Comparison of ENCODE assay signal across 1 cellular context in the genomic region with DNA sequence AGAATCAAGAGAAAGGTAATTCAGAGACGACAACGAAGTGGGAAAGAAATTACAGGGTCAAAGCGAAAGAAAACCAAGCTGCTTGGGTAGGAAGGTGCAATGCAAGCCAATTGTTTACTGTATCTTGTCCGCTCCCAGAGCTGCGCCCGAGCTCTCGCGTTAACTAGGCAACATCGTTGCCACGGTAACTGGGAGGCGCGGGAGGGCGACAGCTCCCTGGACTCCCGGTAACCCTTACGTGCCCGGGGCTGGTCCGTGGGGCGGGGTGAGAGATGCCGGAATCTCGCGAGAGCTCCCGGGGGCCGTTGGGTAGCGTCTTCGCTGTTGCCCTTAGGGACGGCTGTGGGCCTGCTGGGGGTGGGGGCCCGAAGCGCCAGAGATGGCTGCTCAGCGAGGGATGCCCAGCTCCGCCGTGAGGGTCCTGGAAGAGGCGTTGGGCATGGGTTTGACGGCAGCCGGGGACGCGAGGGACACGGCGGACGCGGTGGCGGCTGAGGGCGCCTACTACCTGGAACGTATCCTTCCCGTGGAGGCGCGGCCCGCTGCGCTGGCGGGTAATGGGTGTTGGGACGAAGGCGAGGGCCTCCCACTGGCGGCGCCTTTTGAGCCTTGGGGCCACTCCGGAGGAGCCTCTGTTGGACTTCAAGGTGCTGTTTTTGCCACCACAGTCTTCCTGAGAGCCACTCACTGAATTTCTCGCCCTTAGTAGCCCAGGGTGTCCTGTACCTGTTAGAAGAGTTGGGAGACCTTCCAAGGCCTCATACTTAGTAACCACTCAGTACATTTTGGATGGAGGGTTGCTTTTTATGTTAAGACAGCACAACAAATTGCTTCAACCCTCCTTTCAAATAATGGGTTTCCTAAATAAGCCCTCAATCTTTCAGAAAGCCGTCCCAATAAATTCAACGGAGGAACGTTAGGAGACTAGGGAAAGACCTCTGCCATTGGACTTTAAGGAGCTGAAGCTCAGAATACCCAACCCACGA.
A peak's percentile ranks its signal among the peaks of the same experiment; 100 is the strongest.
TF ChIP-seq lines count a peak whose summit lies in the region.

A gene (plus strand): TSS at position 360 of the 986 bp plus-strand sequence.

TF ChIP-seq in H1, 55 proteins besides CTCF, POLR2A, EP300 and RAD21 (continued from another document):
- TF ChIP-seq, protein P1, sequence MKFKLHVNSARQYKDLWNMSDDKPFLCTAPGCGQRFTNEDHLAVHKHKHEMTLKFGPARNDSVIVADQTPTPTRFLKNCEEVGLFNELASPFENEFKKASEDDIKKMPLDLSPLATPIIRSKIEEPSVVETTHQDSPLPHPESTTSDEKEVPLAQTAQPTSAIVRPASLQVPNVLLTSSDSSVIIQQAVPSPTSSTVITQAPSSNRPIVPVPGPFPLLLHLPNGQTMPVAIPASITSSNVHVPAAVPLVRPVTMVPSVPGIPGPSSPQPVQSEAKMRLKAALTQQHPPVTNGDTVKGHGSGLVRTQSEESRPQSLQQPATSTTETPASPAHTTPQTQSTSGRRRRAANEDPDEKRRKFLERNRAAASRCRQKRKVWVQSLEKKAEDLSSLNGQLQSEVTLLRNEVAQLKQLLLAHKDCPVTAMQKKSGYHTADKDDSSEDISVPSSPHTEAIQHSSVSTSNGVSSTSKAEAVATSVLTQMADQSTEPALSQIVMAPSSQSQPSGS (IDR thresholded peaks at IDR 0.05; ENCODE audit: low read length) = 0 out of 2 replicates have a peak, but pooled peaks have one; percentile 33
- peak; percentile 99 for TF ChIP-seq CHD2 (IDR thresholded peaks at IDR 0.05; ENCODE audit: low read length)
- no peak for TF ChIP-seq JUND (IDR thresholded peaks at IDR 0.05; ENCODE audit: low read length)
- TF ChIP-seq, protein P2, sequence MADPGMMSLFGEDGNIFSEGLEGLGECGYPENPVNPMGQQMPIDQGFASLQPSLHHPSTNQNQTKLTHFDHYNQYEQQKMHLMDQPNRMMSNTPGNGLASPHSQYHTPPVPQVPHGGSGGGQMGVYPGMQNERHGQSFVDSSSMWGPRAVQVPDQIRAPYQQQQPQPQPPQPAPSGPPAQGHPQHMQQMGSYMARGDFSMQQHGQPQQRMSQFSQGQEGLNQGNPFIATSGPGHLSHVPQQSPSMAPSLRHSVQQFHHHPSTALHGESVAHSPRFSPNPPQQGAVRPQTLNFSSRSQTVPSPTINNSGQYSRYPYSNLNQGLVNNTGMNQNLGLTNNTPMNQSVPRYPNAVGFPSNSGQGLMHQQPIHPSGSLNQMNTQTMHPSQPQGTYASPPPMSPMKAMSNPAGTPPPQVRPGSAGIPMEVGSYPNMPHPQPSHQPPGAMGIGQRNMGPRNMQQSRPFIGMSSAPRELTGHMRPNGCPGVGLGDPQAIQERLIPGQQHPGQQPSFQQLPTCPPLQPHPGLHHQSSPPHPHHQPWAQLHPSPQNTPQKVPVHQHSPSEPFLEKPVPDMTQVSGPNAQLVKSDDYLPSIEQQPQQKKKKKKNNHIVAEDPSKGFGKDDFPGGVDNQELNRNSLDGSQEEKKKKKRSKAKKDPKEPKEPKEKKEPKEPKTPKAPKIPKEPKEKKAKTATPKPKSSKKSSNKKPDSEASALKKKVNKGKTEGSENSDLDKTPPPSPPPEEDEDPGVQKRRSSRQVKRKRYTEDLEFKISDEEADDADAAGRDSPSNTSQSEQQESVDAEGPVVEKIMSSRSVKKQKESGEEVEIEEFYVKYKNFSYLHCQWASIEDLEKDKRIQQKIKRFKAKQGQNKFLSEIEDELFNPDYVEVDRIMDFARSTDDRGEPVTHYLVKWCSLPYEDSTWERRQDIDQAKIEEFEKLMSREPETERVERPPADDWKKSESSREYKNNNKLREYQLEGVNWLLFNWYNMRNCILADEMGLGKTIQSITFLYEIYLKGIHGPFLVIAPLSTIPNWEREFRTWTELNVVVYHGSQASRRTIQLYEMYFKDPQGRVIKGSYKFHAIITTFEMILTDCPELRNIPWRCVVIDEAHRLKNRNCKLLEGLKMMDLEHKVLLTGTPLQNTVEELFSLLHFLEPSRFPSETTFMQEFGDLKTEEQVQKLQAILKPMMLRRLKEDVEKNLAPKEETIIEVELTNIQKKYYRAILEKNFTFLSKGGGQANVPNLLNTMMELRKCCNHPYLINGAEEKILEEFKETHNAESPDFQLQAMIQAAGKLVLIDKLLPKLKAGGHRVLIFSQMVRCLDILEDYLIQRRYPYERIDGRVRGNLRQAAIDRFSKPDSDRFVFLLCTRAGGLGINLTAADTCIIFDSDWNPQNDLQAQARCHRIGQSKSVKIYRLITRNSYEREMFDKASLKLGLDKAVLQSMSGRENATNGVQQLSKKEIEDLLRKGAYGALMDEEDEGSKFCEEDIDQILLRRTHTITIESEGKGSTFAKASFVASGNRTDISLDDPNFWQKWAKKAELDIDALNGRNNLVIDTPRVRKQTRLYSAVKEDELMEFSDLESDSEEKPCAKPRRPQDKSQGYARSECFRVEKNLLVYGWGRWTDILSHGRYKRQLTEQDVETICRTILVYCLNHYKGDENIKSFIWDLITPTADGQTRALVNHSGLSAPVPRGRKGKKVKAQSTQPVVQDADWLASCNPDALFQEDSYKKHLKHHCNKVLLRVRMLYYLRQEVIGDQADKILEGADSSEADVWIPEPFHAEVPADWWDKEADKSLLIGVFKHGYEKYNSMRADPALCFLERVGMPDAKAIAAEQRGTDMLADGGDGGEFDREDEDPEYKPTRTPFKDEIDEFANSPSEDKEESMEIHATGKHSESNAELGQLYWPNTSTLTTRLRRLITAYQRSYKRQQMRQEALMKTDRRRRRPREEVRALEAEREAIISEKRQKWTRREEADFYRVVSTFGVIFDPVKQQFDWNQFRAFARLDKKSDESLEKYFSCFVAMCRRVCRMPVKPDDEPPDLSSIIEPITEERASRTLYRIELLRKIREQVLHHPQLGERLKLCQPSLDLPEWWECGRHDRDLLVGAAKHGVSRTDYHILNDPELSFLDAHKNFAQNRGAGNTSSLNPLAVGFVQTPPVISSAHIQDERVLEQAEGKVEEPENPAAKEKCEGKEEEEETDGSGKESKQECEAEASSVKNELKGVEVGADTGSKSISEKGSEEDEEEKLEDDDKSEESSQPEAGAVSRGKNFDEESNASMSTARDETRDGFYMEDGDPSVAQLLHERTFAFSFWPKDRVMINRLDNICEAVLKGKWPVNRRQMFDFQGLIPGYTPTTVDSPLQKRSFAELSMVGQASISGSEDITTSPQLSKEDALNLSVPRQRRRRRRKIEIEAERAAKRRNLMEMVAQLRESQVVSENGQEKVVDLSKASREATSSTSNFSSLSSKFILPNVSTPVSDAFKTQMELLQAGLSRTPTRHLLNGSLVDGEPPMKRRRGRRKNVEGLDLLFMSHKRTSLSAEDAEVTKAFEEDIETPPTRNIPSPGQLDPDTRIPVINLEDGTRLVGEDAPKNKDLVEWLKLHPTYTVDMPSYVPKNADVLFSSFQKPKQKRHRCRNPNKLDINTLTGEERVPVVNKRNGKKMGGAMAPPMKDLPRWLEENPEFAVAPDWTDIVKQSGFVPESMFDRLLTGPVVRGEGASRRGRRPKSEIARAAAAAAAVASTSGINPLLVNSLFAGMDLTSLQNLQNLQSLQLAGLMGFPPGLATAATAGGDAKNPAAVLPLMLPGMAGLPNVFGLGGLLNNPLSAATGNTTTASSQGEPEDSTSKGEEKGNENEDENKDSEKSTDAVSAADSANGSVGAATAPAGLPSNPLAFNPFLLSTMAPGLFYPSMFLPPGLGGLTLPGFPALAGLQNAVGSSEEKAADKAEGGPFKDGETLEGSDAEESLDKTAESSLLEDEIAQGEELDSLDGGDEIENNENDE (IDR thresholded peaks at IDR 0.05; ENCODE audit: insufficient replicate concordance, low read length) = no peak
- TF ChIP-seq TAF1 (IDR thresholded peaks at IDR 0.05; ENCODE audit: low read depth, low read length) = peak; percentile 84
- TF ChIP-seq FOSL1 (IDR thresholded peaks at IDR 0.05; ENCODE audit: insufficient read depth, low read depth, low read length) = no peak
- no peak for TF ChIP-seq GTF2F1 (IDR thresholded peaks at IDR 0.05; ENCODE audit: borderline replicate concordance, low read depth, low read length)
- TF ChIP-seq EGR1 (IDR thresholded peaks at IDR 0.05; ENCODE audit: borderline replicate concordance, low read depth, low read length) = no peak
- TF ChIP-seq, protein P3, sequence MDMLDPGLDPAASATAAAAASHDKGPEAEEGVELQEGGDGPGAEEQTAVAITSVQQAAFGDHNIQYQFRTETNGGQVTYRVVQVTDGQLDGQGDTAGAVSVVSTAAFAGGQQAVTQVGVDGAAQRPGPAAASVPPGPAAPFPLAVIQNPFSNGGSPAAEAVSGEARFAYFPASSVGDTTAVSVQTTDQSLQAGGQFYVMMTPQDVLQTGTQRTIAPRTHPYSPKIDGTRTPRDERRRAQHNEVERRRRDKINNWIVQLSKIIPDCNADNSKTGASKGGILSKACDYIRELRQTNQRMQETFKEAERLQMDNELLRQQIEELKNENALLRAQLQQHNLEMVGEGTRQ (IDR thresholded peaks at IDR 0.05; ENCODE audit: low read length) = no peak
- no peak for TF ChIP-seq CBX8 (IDR thresholded peaks at IDR 0.05; ENCODE audit: borderline replicate concordance, low read depth, low read length)
- TF ChIP-seq ASH2L (IDR thresholded peaks at IDR 0.05; ENCODE audit: low read length) = peak; percentile 96
- TF ChIP-seq YY1 (IDR thresholded peaks at IDR 0.05; ENCODE audit: low read depth, low read length) = 0 out of 2 replicates have a peak, but pooled peaks have one; percentile 67
- no peak for TF ChIP-seq RNF2 (IDR thresholded peaks at IDR 0.05; ENCODE audit: borderline replicate concordance, low read depth, low read length, missing control alignments, poor library complexity, severe bottlenecking)
- TF ChIP-seq, protein P4, sequence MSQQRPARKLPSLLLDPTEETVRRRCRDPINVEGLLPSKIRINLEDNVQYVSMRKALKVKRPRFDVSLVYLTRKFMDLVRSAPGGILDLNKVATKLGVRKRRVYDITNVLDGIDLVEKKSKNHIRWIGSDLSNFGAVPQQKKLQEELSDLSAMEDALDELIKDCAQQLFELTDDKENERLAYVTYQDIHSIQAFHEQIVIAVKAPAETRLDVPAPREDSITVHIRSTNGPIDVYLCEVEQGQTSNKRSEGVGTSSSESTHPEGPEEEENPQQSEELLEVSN (IDR thresholded peaks at IDR 0.05) = 0 out of 2 replicates have a peak, but pooled peaks have one; percentile 32
- peak; percentile 84 for TF ChIP-seq KDM4A (IDR thresholded peaks at IDR 0.05; ENCODE audit: low read depth, low read length, severe bottlenecking)
- no peak for TF ChIP-seq JUN (IDR thresholded peaks at IDR 0.05; ENCODE audit: low read depth, low read length)
- TF ChIP-seq TEAD4 (IDR thresholded peaks at IDR 0.05; ENCODE audit: low read depth, low read length) = no peak
- TF ChIP-seq ZNF274 (IDR thresholded peaks at IDR 0.05; ENCODE audit: borderline replicate concordance, extremely low read depth, low read length) = no peak
- peak; percentile 40 for TF ChIP-seq CREB1 (IDR thresholded peaks at IDR 0.05)
- no peak for TF ChIP-seq GABPA (IDR thresholded peaks at IDR 0.05; ENCODE audit: borderline replicate concordance, insufficient read depth, low read length)
- TF ChIP-seq BRCA1 (IDR thresholded peaks at IDR 0.05; ENCODE audit: low read depth, low read length) = peak; percentile 93
- TF ChIP-seq CTBP2 (IDR thresholded peaks at IDR 0.05; ENCODE audit: borderline replicate concordance, insufficient read depth, insufficient read length, low read length) = no peak
- TF ChIP-seq EZH2 (IDR thresholded peaks at IDR 0.05; ENCODE audit: low read depth, low read length, severe bottlenecking) = no peak
- peak; percentile 81 for TF ChIP-seq RBBP5 (IDR thresholded peaks at IDR 0.05; ENCODE audit: borderline replicate concordance, low read depth, low read length)
- TF ChIP-seq SP4 (IDR thresholded peaks at IDR 0.05; ENCODE audit: low read length) = 0 out of 2 replicates have a peak, but pooled peaks have one; percentile 25
- peak; percentile 79 for TF ChIP-seq POLR2AphosphoS5 (IDR thresholded peaks at IDR 0.05; ENCODE audit: low read depth, low read length)
- TF ChIP-seq, protein P5, sequence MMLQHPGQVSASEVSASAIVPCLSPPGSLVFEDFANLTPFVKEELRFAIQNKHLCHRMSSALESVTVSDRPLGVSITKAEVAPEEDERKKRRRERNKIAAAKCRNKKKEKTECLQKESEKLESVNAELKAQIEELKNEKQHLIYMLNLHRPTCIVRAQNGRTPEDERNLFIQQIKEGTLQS (IDR thresholded peaks at IDR 0.05; ENCODE audit: insufficient read depth, low read depth, low read length) = no peak
- TF ChIP-seq SP2 (IDR thresholded peaks at IDR 0.05; ENCODE audit: low read length) = no peak
- TF ChIP-seq TCF12 (IDR thresholded peaks at IDR 0.05; ENCODE audit: low read depth, low read length) = no peak
- TF ChIP-seq, protein P6, sequence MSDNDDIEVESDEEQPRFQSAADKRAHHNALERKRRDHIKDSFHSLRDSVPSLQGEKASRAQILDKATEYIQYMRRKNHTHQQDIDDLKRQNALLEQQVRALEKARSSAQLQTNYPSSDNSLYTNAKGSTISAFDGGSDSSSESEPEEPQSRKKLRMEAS (IDR thresholded peaks at IDR 0.05) = peak; percentile 48; the same call in 1 of the 2 replicates
- TF ChIP-seq SIN3A (conservative IDR thresholded peaks at IDR 0.05 in 1 of 2, IDR thresholded peaks at IDR 0.05 in 1 of 2; ENCODE audit: low read depth in 1 of 2, low read length in 2 of 2) = peak; percentile 67 to 90; a peak in 3 of 4 replicates
- no peak for TF ChIP-seq RXRA (IDR thresholded peaks at IDR 0.05; ENCODE audit: insufficient read depth, low read depth, low read length)
